ENCODE assay signal across 20 cellular contexts in genomic region chrY:22988727-22989126, GRCh38. TPM values are rescaled to one million over a fixed set of nuclear protein-coding genes. Genes with fewer than 3 reads are reported as not detected.
"Had no signal": no experiment of that assay in that cellular context is flagged by ENCODE, and none has a peak within 500 bp of the region (broad histone marks: within the 10 kb centered on the region; RNA-seq: fewer than 3 reads in every experiment).

No MANE protein-coding gene starts in this region.

RNA-seq across cellular contexts. Expression of gene BPY2, which starts 4.7 kb away (rescaled TPM):
- total RNA-seq: activated naive CD4-positive, alpha-beta T cell treated with anti-CD3 and anti-CD28 coated beads for 36 hours; activated naive CD4-positive, alpha-beta T cell treated with anti-CD3 and anti-CD28 coated beads, Interleukin-2, amount 50 U/mL, for 72 hours; activated naive CD8-positive, alpha-beta T cell treated with anti-CD3 and anti-CD28 coated beads for 36 hours; activated naive CD8-positive, alpha-beta T cell treated with anti-CD3 and anti-CD28 coated beads, Interleukin-2, amount 10 ng/mL, durations not matched to agents 7 days and 5 days; activated T-cell treated with anti-CD3 and anti-CD28 coated beads, Interleukin-2, amount 50 U/mL, for 4 hours; activated T-cell treated with anti-CD3 and anti-CD28 coated beads, Interleukin-2, amount 50 U/mL, for 72 hours; activated T-helper 1 cell treated with anti-CD3 and anti-CD28 coated beads, Interleukin-12 subunit alpha, Interleukin-12 subunit beta, Interleukin-2, Interleukin-4 antibody, amounts not matched to agents 30 ng/mL and 10 ng/mL and 1 ng/mL, durations not matched to agents 14 hours and 24 hours and 36 hours; activated T-helper 17 cell treated with anti-CD3 and anti-CD28 coated beads, Interleukin-2, amount 50 U/mL, for 72 hours; activated T-helper 2 cell treated with anti-CD3 and anti-CD28 coated beads, Interferon-gamma antibody, Interleukin-2, Interleukin-4, amounts not matched to agents 10 μg/mL and 5 μg/mL and 100 μg/mL, durations not matched to agents 14 hours and 24 hours and 36 hours; adrenal gland; aorta; ascending aorta; astrocyte; body of pancreas; breast epithelium; bronchial epithelial cell; cardiac muscle cell; cardiac septum; cerebellum; chondrocyte had no signal
